In genomic region chr7:23011222-23011924, GRCh38 we compare ENCODE assay signal across 12 cellular contexts. TPM values are rescaled to one million over a fixed set of nuclear protein-coding genes. Genes with fewer than 3 reads are reported as not detected.
DNase-seq lines count a peak whose midpoint lies in the region; FAIRE-seq and TF ChIP-seq lines count a peak whose summit lies in the region.
"Had no signal": no experiment of that assay in that cellular context is flagged by ENCODE, and none has a peak within 500 bp of the region (broad histone marks: within the 10 kb centered on the region; RNA-seq: fewer than 3 reads in every experiment).

No MANE protein-coding gene starts in this region.

- H3K4me1 Mint-ChIP-seq in activated naive CD8-positive, alpha-beta T cell treated with anti-CD3 and anti-CD28 coated beads for 36 hours: peaks cover 14% of the 10 kb centered on the region

- CTCF ChIA-PET in OCI-LY7 (lab: Charles Lee; ENCODE audit: unreplicated experiment): no interaction called here

- H2AFZ ChIP-seq in OCI-LY7 (ENCODE audit: low read length): no peak overlapping the region

- intact Hi-C loops in OCI-LY7 (cut with micrococcal nuclease; ENCODE audit: unreplicated experiment): loop anchor here (5.0 to 10.0 kb wide), 4 partner anchors 54 to 1067 kb away; partner anchors contain the start of genes CDCA7L, IGF2BP3 and RAPGEF5

- peaks cover 5% of the 10 kb centered on the region for H3K27me3 Mint-ChIP-seq in activated naive CD8-positive, alpha-beta T cell treated with anti-CD3 and anti-CD28 coated beads for 36 hours
- H3K27me3 Mint-ChIP-seq: stimulated activated naive CD8-positive, alpha-beta T cell treated with anti-CD3 and anti-CD28 coated beads, Interleukin-15, amount 100 ng/mL, for 72 hours had no signal

- no peaks in the 10 kb centered on the region for H3K36me3 Mint-ChIP-seq in activated naive CD8-positive, alpha-beta T cell treated with anti-CD3 and anti-CD28 coated beads for 36 hours

- peak overlapping the region; percentile 98 for H3K4me3 ChIP-seq in OCI-LY7 (ENCODE audit: low read depth, low read length, poor library complexity, severe bottlenecking)
- peak overlapping the region; percentile 2 for H3K4me3 ChIP-seq in iPS-15b (ENCODE audit: low read depth, low read length)

- H3K27ac Mint-ChIP-seq in activated naive CD8-positive, alpha-beta T cell treated with anti-CD3 and anti-CD28 coated beads for 36 hours: no peak overlapping the region
- H3K27ac Mint-ChIP-seq: stimulated activated naive CD8-positive, alpha-beta T cell treated with anti-CD3 and anti-CD28 coated beads, Interleukin-15, amount 100 ng/mL, for 72 hours had no signal

- no peaks in the 10 kb centered on the region; the same call in 1 of the 2 replicates for H3K9me2 ChIP-seq in OCI-LY7 (ENCODE audit: insufficient read depth, low read length)

- H3K36me3 ChIP-seq in OCI-LY7 (ENCODE audit: insufficient read depth, low read length) (peaks cover 36% of the 10 kb centered on the region), iPS-15b (ENCODE audit: control insufficient read depth, insufficient read depth, low read length) (no peaks in the 10 kb centered on the region)
- H3K36me3 ChIP-seq: WERI-Rb-1 had no signal

- H3K4me3 Mint-ChIP-seq in activated naive CD8-positive, alpha-beta T cell treated with anti-CD3 and anti-CD28 coated beads for 36 hours: no peak overlapping the region
- H3K4me3 Mint-ChIP-seq: stimulated activated naive CD8-positive, alpha-beta T cell treated with anti-CD3 and anti-CD28 coated beads, Interleukin-15, amount 100 ng/mL, for 72 hours had no signal

- peaks cover 45% of the 10 kb centered on the region for H4K20me1 ChIP-seq in OCI-LY7 (ENCODE audit: insufficient read depth, low read length)

- DNase-seq in AML-193 (lab: John Stamatoyannopoulos, UW) (peak; percentile 48 to 59), GM19239 (ENCODE audit: insufficient read length, low spot score) (no peak), OCI-LY7 (ENCODE audit: low spot score) (no peak), KG1 (lab: John Stamatoyannopoulos, UW) (no peak), NCI-H2171 treated with DMSO at 0.1 percent for 48 hours (lab: John Stamatoyannopoulos, UW) (no peak), activated T-cell treated with anti-CD3 and anti-CD28 coated beads for 4 hours (no peak)
- DNase-seq in activated naive CD8-positive, alpha-beta T cell treated with anti-CD3 and anti-CD28 coated beads for 36 hours: no peak
- DNase-seq: NCI-H1105; stimulated activated naive CD8-positive, alpha-beta T cell treated with anti-CD3 and anti-CD28 coated beads, Interleukin-15, amount 100 ng/mL, for 72 hours had no signal

- H3K27ac ChIP-seq in OCI-LY7 (ENCODE audit: low read depth, low read length, poor library complexity, severe bottlenecking): no peak overlapping the region
- H3K27ac ChIP-seq: C4-2B, WERI-Rb-1 had no signal

- no peaks in the 10 kb centered on the region for H3K27me3 ChIP-seq in iPS-15b (ENCODE audit: control insufficient read depth, insufficient read depth, low read length)

- H3K4me1 ChIP-seq in OCI-LY7 (ENCODE audit: insufficient read depth, low read length, poor library complexity, severe bottlenecking) (peaks cover 53% of the 10 kb centered on the region), iPS-15b (ENCODE audit: control insufficient read depth, insufficient read depth, low read length) (no peaks in the 10 kb centered on the region)

- peak; percentile 62 for FAIRE-seq in GM19239 (lab: Jason Lieb, UNC)

- peaks cover 74% of the 10 kb centered on the region for H3K79me2 ChIP-seq in OCI-LY7 (ENCODE audit: insufficient read depth, low read depth, low read length)

- H3K9me3 ChIP-seq in OCI-LY7 (ENCODE audit: low read length): no peaks in the 10 kb centered on the region
- H3K9me3 ChIP-seq in iPS-15b (ENCODE audit: control insufficient read depth, insufficient read depth, low read length): no peaks in the 10 kb centered on the region

- TF ChIP-seq CTCF in OCI-LY7 (conservative IDR thresholded peaks at IDR 0.05; ENCODE audit: low read length): no peak

- no peaks in the 10 kb centered on the region for H3K9me3 Mint-ChIP-seq in activated naive CD8-positive, alpha-beta T cell treated with anti-CD3 and anti-CD28 coated beads for 36 hours

- H3K9ac ChIP-seq in iPS-15b (ENCODE audit: low read depth, low read length): no peak overlapping the region

- POLR2A ChIA-PET in OCI-LY7 (lab: Charles Lee): interaction anchor here (1.0 to 3.7 kb wide), 10 partner anchors 9 to 158 kb away, joined by 3 to 31 read pairs (median 3); no protein-coding TSS in a partner anchor

- no TSS peak for BruUV-seq in OCI-LY7 (replicated peaks; lab: Mats Ljungman, UMichigan)

- H3K4me2 ChIP-seq in OCI-LY7 (ENCODE audit: low read length): peak overlapping the region; percentile 86

RNA-seq across cellular contexts. Expression of gene HYCC1, which starts 2.6 kb away (rescaled TPM):
- 43.3 and 69.9 TPM in 2 replicates for total RNA-seq in OCI-LY7 (2014; rRNA removed; shearing (Covaris generic))
- total RNA-seq in OCI-LY7 (2022): 157 and 171 TPM in 2 replicates
- total RNA-seq in activated naive CD8-positive, alpha-beta T cell treated with anti-CD3 and anti-CD28 coated beads for 36 hours: 10 to 100 TPM; 24.8 to 27.9 TPM

Comparison
In these comparisons a context has a peak if more than half of its experiments do, and no peak if none do; other contexts are left out.
1. DNase-seq: peak in AML-193 (2 of 2); none in GM19239 (single experiment), OCI-LY7 (single experiment), KG1 (single experiment), NCI-H2171 treated with DMSO at 0.1 percent for 48 hours (single experiment), activated T-cell treated with anti-CD3 and anti-CD28 coated beads for 4 hours (single experiment) and activated naive CD8-positive, alpha-beta T cell treated with anti-CD3 and anti-CD28 coated beads for 36 hours (single experiment).